In the genomic region with DNA sequence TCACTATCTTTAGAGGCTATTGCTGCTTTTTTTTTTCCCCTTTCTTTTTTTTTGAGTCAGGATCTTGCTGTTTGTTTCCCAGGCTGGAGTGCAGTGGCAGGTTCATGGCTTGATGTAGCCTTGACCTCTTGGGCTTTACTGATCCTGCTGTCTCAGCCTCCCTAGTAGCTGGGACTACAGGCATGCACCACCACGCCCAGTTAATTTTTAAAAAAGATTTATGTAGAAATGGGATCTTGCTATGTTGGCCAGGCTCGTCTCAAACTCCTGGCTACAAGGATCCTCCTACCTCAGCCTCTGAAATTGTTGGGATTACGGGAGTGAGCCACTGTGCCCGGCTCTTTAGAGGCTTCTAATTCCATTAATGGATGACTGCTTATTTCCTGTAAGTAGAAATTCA, we compare ENCODE assay signal across 22 cellular contexts.
"Had no signal": no experiment of that assay in that cellular context is flagged by ENCODE, and none has a peak within 500 bp of the region (broad histone marks: within the 10 kb centered on the region; RNA-seq: fewer than 3 reads in every experiment).

No MANE protein-coding gene starts in this region.

- H3K4me1 ChIP-seq: colonic mucosa, neural progenitor cell had no signal

- H3K27ac Mint-ChIP-seq: memory B cell, mesothelial cell of epicardium, neural progenitor cell had no signal

- H3K36me3 ChIP-seq: colonic mucosa, lower lobe of right lung, neural progenitor cell, ovary, right atrium auricular region, thoracic aorta, transverse colon had no signal

- H3K27me3 ChIP-seq: colonic mucosa, heart right ventricle, neural progenitor cell, ovary, right atrium auricular region, stomach, transverse colon had no signal

- H3K4me1 Mint-ChIP-seq: neural progenitor cell had no signal

- H3K27ac ChIP-seq: colonic mucosa, heart right ventricle, left ventricle myocardium inferior, lower lobe of right lung, neural progenitor cell, ovary, right atrium auricular region, stomach, thoracic aorta, transverse colon had no signal

- H3K36me3 Mint-ChIP-seq: natural killer cell had no signal

- H3K9ac ChIP-seq: neural progenitor cell had no signal

- H2AFZ ChIP-seq: neural progenitor cell had no signal

- ATAC-seq: heart right ventricle, lower lobe of right lung, natural killer cell had no signal

- H3K4me3 Mint-ChIP-seq: memory B cell, mesothelial cell of epicardium, neural progenitor cell had no signal

- H3K9me3 Mint-ChIP-seq: memory B cell, natural killer cell had no signal

- H3K4me3 ChIP-seq: colonic mucosa, heart right ventricle, left ventricle myocardium inferior, lower lobe of right lung, neural progenitor cell, ovary, right atrium auricular region, stomach, thoracic aorta, transverse colon had no signal

- H3K4me2 ChIP-seq: neural progenitor cell had no signal

- H3K27me3 Mint-ChIP-seq: memory B cell had no signal

- DNase-seq: colonic mucosa; dermis blood vessel endothelial cell; effector CD4-positive, alpha-beta T cell; heart right ventricle; left ventricle myocardium inferior; lower lobe of right lung; natural killer cell; nucleus accumbens; ovary; small intestine; stimulated activated CD4-positive, alpha-beta T cell treated with anti-CD3 and anti-CD28 coated beads, Interleukin-12 subunit alpha, Interleukin-12 subunit beta, amount 100 ng/mL, for 4 hours; stimulated activated naive CD4-positive, alpha-beta T cell; stomach; substantia nigra; transverse colon had no signal

- FAIRE-seq: frontal cortex, keratinocyte, small intestine had no signal

- H3K9me3 ChIP-seq: colonic mucosa, lower lobe of right lung, ovary, stomach, transverse colon had no signal
